ENCODE assay signal across 1 cellular context in genomic region chr3:138687236-138687635, GRCh38.
TF ChIP-seq lines count a peak whose summit lies in the region.

No MANE protein-coding gene starts in this region.

TF ChIP-seq in K562, 482 proteins besides CTCF, POLR2A, EP300 and RAD21 (continued from another document):
- no peak for TF ChIP-seq CUX1 (CRISPR knock-in tag; IDR thresholded peaks at IDR 0.05)
- no peak for TF ChIP-seq PRDM10 (IDR thresholded peaks at IDR 0.05; ENCODE audit: partially characterized antibody)
- TF ChIP-seq THAP7 (CRISPR knock-in tag; IDR thresholded peaks at IDR 0.05), result no peak
- TF ChIP-seq ZNF121 (CRISPR knock-in tag; conservative IDR thresholded peaks at IDR 0.05), result peak; percentile 81
- TF ChIP-seq ZNF280A (IDR thresholded peaks at IDR 0.05; ENCODE audit: low read depth, partially characterized antibody), result no peak
- TF ChIP-seq ZNF311 (CRISPR knock-in tag; IDR thresholded peaks at IDR 0.05), result peak; percentile 30; the same call in 1 of the 2 replicates
- TF ChIP-seq ATF4 (CRISPR knock-in tag; IDR thresholded peaks at IDR 0.05), result 0 out of 2 replicates have a peak, but pooled peaks have one; percentile 20
- TF ChIP-seq ZBTB7A (IDR thresholded peaks at IDR 0.05; ENCODE audit: borderline replicate concordance, control insufficient read depth, low read depth, low read length), result no peak
- TF ChIP-seq ARID1B (IDR thresholded peaks at IDR 0.05), result no peak
- TF ChIP-seq SRSF3 (IDR thresholded peaks at IDR 0.05; ENCODE audit: insufficient read depth, low read length), result no peak
- TF ChIP-seq RBM25 (IDR thresholded peaks at IDR 0.05; ENCODE audit: low read depth, low read length, severe bottlenecking), result peak; percentile 73
- no peak for TF ChIP-seq NR3C1 (CRISPR knock-in tag; IDR thresholded peaks at IDR 0.05)
- no peak for TF ChIP-seq HDAC2 (IDR thresholded peaks at IDR 0.05)
- TF ChIP-seq SIN3A (IDR thresholded peaks at IDR 0.05; ENCODE audit: borderline replicate concordance in 2 of 2, control insufficient read depth in 1 of 2, low read depth in 2 of 2, low read length in 2 of 2), result no peak
- no peak for TF ChIP-seq NFATC3 (IDR thresholded peaks at IDR 0.05)
- no peak for TF ChIP-seq SIN3B (IDR thresholded peaks at IDR 0.05; ENCODE audit: low read depth)
- no peak for TF ChIP-seq CEBPG (CRISPR knock-in tag; IDR thresholded peaks at IDR 0.05)
- TF ChIP-seq CEBPG (tag; conservative IDR thresholded peaks at IDR 0.05 in 1 of 2, IDR thresholded peaks at IDR 0.05 in 1 of 2), result peak in 1 of 2 experiments; percentile 44; a peak in 1 of 4 replicates
- no peak for TF ChIP-seq NCOA1 (IDR thresholded peaks at IDR 0.05; ENCODE audit: low read depth)
- no peak for TF ChIP-seq HES1 (IDR thresholded peaks at IDR 0.05; ENCODE audit: low read depth)
- no peak for TF ChIP-seq U2AF1 (optimal IDR thresholded peaks at IDR 0.05; ENCODE audit: low read depth, low read length)
TF ChIP-seq in K562: peak in this region for 5.
